1 cellular context compared by ENCODE assay signal in genomic region chr6:133341607-133342158, GRCh38.
TF ChIP-seq lines count a peak whose summit lies in the region.

No MANE protein-coding gene starts in this region.

TF ChIP-seq in SK-N-SH treated with all-trans-retinoic acid at 6 μM for 48 hours, 23 proteins besides CTCF, POLR2A, EP300 and RAD21 (continued from another document):
- peak; percentile 78; the same call in 1 of the 2 replicates for TF ChIP-seq PATZ1 (CRISPR knock-in tag; IDR thresholded peaks at IDR 0.05; ENCODE audit: borderline replicate concordance)
- TF ChIP-seq, protein P1, sequence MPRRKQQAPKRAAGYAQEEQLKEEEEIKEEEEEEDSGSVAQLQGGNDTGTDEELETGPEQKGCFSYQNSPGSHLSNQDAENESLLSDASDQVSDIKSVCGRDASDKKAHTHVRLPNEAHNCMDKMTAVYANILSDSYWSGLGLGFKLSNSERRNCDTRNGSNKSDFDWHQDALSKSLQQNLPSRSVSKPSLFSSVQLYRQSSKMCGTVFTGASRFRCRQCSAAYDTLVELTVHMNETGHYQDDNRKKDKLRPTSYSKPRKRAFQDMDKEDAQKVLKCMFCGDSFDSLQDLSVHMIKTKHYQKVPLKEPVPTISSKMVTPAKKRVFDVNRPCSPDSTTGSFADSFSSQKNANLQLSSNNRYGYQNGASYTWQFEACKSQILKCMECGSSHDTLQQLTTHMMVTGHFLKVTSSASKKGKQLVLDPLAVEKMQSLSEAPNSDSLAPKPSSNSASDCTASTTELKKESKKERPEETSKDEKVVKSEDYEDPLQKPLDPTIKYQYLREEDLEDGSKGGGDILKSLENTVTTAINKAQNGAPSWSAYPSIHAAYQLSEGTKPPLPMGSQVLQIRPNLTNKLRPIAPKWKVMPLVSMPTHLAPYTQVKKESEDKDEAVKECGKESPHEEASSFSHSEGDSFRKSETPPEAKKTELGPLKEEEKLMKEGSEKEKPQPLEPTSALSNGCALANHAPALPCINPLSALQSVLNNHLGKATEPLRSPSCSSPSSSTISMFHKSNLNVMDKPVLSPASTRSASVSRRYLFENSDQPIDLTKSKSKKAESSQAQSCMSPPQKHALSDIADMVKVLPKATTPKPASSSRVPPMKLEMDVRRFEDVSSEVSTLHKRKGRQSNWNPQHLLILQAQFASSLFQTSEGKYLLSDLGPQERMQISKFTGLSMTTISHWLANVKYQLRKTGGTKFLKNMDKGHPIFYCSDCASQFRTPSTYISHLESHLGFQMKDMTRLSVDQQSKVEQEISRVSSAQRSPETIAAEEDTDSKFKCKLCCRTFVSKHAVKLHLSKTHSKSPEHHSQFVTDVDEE (CRISPR knock-in tag; IDR thresholded peaks at IDR 0.05): peak; percentile 93
- 0 out of 2 replicates have a peak, but pooled peaks have one; percentile 39 for TF ChIP-seq ZNF8 (CRISPR knock-in tag; IDR thresholded peaks at IDR 0.05)
- peak; percentile 77 for TF ChIP-seq CSRNP3 (CRISPR knock-in tag; IDR thresholded peaks at IDR 0.05)
